13 cellular contexts compared by ENCODE assay signal in the genomic region with DNA sequence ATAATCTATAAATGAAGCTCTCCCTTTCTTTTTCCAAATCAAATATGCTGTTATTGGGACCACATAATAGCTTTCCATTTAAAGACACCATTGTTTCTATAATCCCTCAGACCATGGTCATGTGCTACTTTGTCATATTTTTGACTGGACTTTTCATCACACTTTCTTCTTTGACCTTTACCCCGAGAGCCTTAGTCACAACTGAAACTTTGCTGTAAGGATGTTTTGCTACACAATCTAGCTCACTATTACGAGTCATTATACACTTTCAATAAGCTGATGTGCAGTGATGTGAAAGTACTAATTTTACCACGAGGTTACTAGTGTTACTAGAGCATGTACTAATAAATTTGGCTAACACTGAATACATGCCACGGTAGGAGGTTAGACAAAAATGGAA.
DNase-seq lines count a peak whose midpoint lies in the region; ATAC-seq, FAIRE-seq and TF ChIP-seq lines count a peak whose summit lies in the region.
"Had no signal": no experiment of that assay in that cellular context is flagged by ENCODE, and none has a peak within 500 bp of the region (broad histone marks: within the 10 kb centered on the region; RNA-seq: fewer than 3 reads in every experiment).

No MANE protein-coding gene starts in this region.

- H3K4me3 Mint-ChIP-seq in activated CD8-positive, alpha-beta memory T cell treated with anti-CD3 and anti-CD28 coated beads, Interleukin-2, amount 10 ng/mL, durations not matched to agents 7 days and 5 days = peak overlapping the region; percentile 16
- no peak overlapping the region for H3K4me3 Mint-ChIP-seq in stimulated activated naive B cell treated with anti-CD40 and anti-IgM and Interleukin-4, amounts not matched to agents 10 μg/mL and 1 μg/mL and 100 μg/mL, for 72 hours
- no peak overlapping the region for H3K4me3 Mint-ChIP-seq in osteocyte (ENCODE audit: unreplicated experiment)
- H3K4me3 Mint-ChIP-seq: activated T-helper 1 cell treated with anti-CD3 and anti-CD28 coated beads, Interleukin-12 subunit alpha, Interleukin-12 subunit beta, Interleukin-2, Interleukin-4 antibody, amounts not matched to agents 30 ng/mL and 10 ng/mL and 1 ng/mL, durations not matched to agents 14 hours and 24 hours and 36 hours had no signal

- no peaks in the 10 kb centered on the region for H4K20me1 ChIP-seq in OCI-LY3 (ENCODE audit: insufficient read depth, low read length)
- no peaks in the 10 kb centered on the region for H4K20me1 ChIP-seq in endothelial cell of umbilical vein (replicated peaks; ENCODE audit: control insufficient read depth, extremely low read depth, insufficient read depth, low read length)

- no peak for DNase-seq in activated CD8-positive, alpha-beta memory T cell treated with anti-CD3 and anti-CD28 coated beads, Interleukin-2, amount 10 ng/mL, durations not matched to agents 7 days and 5 days
- no peak for DNase-seq in activated CD8-positive, alpha-beta memory T cell treated with anti-CD3 and anti-CD28 coated beads, Interleukin-2, amount 50 U/mL, for 48 hours
- DNase-seq in endothelial cell of umbilical vein (ENCODE audit: low read depth, low spot score) (peak; percentile 51), osteocyte (ENCODE audit: extremely low spot score, unreplicated experiment) (no peak), NCI-H1436 (lab: John Stamatoyannopoulos, UW) (no peak)
- DNase-seq in stimulated activated naive B cell treated with anti-CD40 and anti-IgM and Interleukin-4, amounts not matched to agents 10 μg/mL and 1 μg/mL and 100 μg/mL, for 72 hours = no peak
- DNase-seq: DND-41, NCI-H524 treated with DMSO at 0.1 percent for 48 hours, upper lobe of right lung had no signal

- H3K36me3 ChIP-seq in OCI-LY3 (replicated peaks; ENCODE audit: low read depth, low read length) (no peaks in the 10 kb centered on the region), endothelial cell of umbilical vein (ENCODE audit: control insufficient read depth in 2 of 2, extremely low read depth in 1 of 2, insufficient read depth in 2 of 2, low read length in 2 of 2) (no peaks in the 10 kb centered on the region)
- H3K36me3 ChIP-seq: cardiac muscle cell, upper lobe of right lung had no signal

- intact Hi-C loops in endothelial cell of umbilical vein (cut with micrococcal nuclease) = no loop called here

- H3K4me3 ChIP-seq in OCI-LY3 (ENCODE audit: low read length) (no peak overlapping the region), endothelial cell of umbilical vein (replicated peaks in 1 of 3; ENCODE audit: insufficient read depth in 1 of 3, low read depth in 1 of 3, low read length in 3 of 3) (no peak overlapping the region)
- H3K4me3 ChIP-seq: cardiac muscle cell, upper lobe of right lung had no signal

- no peak for ATAC-seq in activated CD8-positive, alpha-beta memory T cell treated with anti-CD3 and anti-CD28 coated beads, Interleukin-2, amount 10 ng/mL, durations not matched to agents 7 days and 5 days
- ATAC-seq in stimulated activated naive B cell treated with anti-CD40 and anti-IgM and Interleukin-4, amounts not matched to agents 10 μg/mL and 1 μg/mL and 100 μg/mL, for 72 hours (replicated peaks) = peak; percentile 74 to 84
- no peak for ATAC-seq in HG02970 (IDR thresholded peaks at IDR 0.05; ENCODE audit: low FRiP score, unreplicated experiment)
- ATAC-seq: upper lobe of right lung had no signal

- peaks cover 8% of the 10 kb centered on the region for H3K36me3 Mint-ChIP-seq in activated CD8-positive, alpha-beta memory T cell treated with anti-CD3 and anti-CD28 coated beads, Interleukin-2, amount 10 ng/mL, durations not matched to agents 7 days and 5 days
- peaks cover 5 to 8% of the 10 kb centered on the region in 2 donors for H3K36me3 Mint-ChIP-seq in stimulated activated naive B cell treated with anti-CD40 and anti-IgM and Interleukin-4, amounts not matched to agents 10 μg/mL and 1 μg/mL and 100 μg/mL, for 72 hours
- peaks cover 4% of the 10 kb centered on the region for H3K36me3 Mint-ChIP-seq in osteocyte (ENCODE audit: unreplicated experiment)

- no peaks in the 10 kb centered on the region for H3K9me3 ChIP-seq in OCI-LY3 (ENCODE audit: insufficient read depth, low read length)
- no peaks in the 10 kb centered on the region for H3K9me3 ChIP-seq in endothelial cell of umbilical vein (replicated peaks; ENCODE audit: control insufficient read depth, insufficient read depth, low read length)
- H3K9me3 ChIP-seq: upper lobe of right lung had no signal

- H2AFZ ChIP-seq in OCI-LY3 (ENCODE audit: low read depth, low read length) (0 out of 2 replicates have a peak overlapping the region, but pooled peaks have one; percentile 6), endothelial cell of umbilical vein (ENCODE audit: low read depth, low read length) (no peak overlapping the region)

- dilution Hi-C loops in endothelial cell of umbilical vein (cut with MboI; ENCODE audit: extremely low pct_ligation_motif_present, low sequenced_read_pairs) = no loop called here

- H3K4me1 ChIP-seq in OCI-LY3 (ENCODE audit: low read length) (peaks cover 7% of the 10 kb centered on the region; the same call in 1 of the 2 replicates), endothelial cell of umbilical vein (ENCODE audit: control insufficient read depth, extremely low read depth, insufficient read depth, low read length) (no peaks in the 10 kb centered on the region)
- H3K4me1 ChIP-seq: upper lobe of right lung had no signal

- no peak overlapping the region for H3K27ac Mint-ChIP-seq in activated CD8-positive, alpha-beta memory T cell treated with anti-CD3 and anti-CD28 coated beads, Interleukin-2, amount 10 ng/mL, durations not matched to agents 7 days and 5 days
- no peak overlapping the region for H3K27ac Mint-ChIP-seq in stimulated activated naive B cell treated with anti-CD40 and anti-IgM and Interleukin-4, amounts not matched to agents 10 μg/mL and 1 μg/mL and 100 μg/mL, for 72 hours
- no peak overlapping the region for H3K27ac Mint-ChIP-seq in osteocyte (ENCODE audit: unreplicated experiment)
- H3K27ac Mint-ChIP-seq: activated T-helper 1 cell treated with anti-CD3 and anti-CD28 coated beads, Interleukin-12 subunit alpha, Interleukin-12 subunit beta, Interleukin-2, Interleukin-4 antibody, amounts not matched to agents 30 ng/mL and 10 ng/mL and 1 ng/mL, durations not matched to agents 14 hours and 24 hours and 36 hours had no signal

- H3K4me2 ChIP-seq in OCI-LY3 (ENCODE audit: low read length) (peak overlapping the region; percentile 11; the same call in 1 of the 2 replicates), endothelial cell of umbilical vein (ENCODE audit: insufficient read depth, low read length) (no peak overlapping the region)

- CTCF ChIA-PET in activated CD8-positive, alpha-beta memory T cell treated with anti-CD3 and anti-CD28 coated beads, Interleukin-2, amount 10 ng/mL, durations not matched to agents 7 days and 5 days (lab: Charles Lee) = interaction anchor here (0.6 kb wide), 1 partner anchor 210 kb away, joined by 4 read pairs; no protein-coding TSS in a partner anchor
- CTCF ChIA-PET in endothelial cell of umbilical vein (lab: Charles Lee) = no interaction called here

- FAIRE-seq in endothelial cell of umbilical vein (lab: Jason Lieb, UNC) = peak; percentile 48

- H3K79me2 ChIP-seq in OCI-LY3 (ENCODE audit: low read length) (no peaks in the 10 kb centered on the region), endothelial cell of umbilical vein (ENCODE audit: control insufficient read depth, insufficient read depth, low read length) (no peaks in the 10 kb centered on the region)

- H3K27me3 ChIP-seq in OCI-LY3 (ENCODE audit: low read depth, low read length) (no peaks in the 10 kb centered on the region), endothelial cell of umbilical vein (ENCODE audit: control insufficient read depth in 2 of 2, insufficient read depth in 2 of 2, low read length in 2 of 2) (no peaks in the 10 kb centered on the region)
- H3K27me3 ChIP-seq: cardiac muscle cell, upper lobe of right lung had no signal

- H3K9ac ChIP-seq in OCI-LY3 (ENCODE audit: low read length) (no peak overlapping the region), endothelial cell of umbilical vein (replicated peaks; ENCODE audit: extremely low read depth, insufficient read depth, low read length) (no peak overlapping the region)

- H3K4me1 Mint-ChIP-seq in activated CD8-positive, alpha-beta memory T cell treated with anti-CD3 and anti-CD28 coated beads, Interleukin-2, amount 10 ng/mL, durations not matched to agents 7 days and 5 days = peaks cover 12% of the 10 kb centered on the region
- H3K4me1 Mint-ChIP-seq in stimulated activated naive B cell treated with anti-CD40 and anti-IgM and Interleukin-4, amounts not matched to agents 10 μg/mL and 1 μg/mL and 100 μg/mL, for 72 hours = peaks cover 3 to 7% of the 10 kb centered on the region in 2 donors
- peaks cover 4% of the 10 kb centered on the region for H3K4me1 Mint-ChIP-seq in osteocyte (ENCODE audit: unreplicated experiment)

- TF ChIP-seq CTCF in OCI-LY3 (IDR thresholded peaks at IDR 0.05; ENCODE audit: low read depth, low read length) (no peak), endothelial cell of umbilical vein (IDR thresholded peaks at IDR 0.05; ENCODE audit: extremely low read depth in 1 of 2, insufficient read depth in 1 of 2, low read depth in 1 of 2, low read length in 2 of 2) (no peak), osteocyte (IDR thresholded peaks at IDR 0.05) (no peak)

- BruUV-seq in endothelial cell of umbilical vein (replicated peaks; lab: Mats Ljungman, UMichigan) = no TSS peak

- peaks cover 3% of the 10 kb centered on the region for H3K9me3 Mint-ChIP-seq in activated CD8-positive, alpha-beta memory T cell treated with anti-CD3 and anti-CD28 coated beads, Interleukin-2, amount 10 ng/mL, durations not matched to agents 7 days and 5 days (ENCODE audit: low read depth)
- no peaks in the 10 kb centered on the region for H3K9me3 Mint-ChIP-seq in stimulated activated naive B cell treated with anti-CD40 and anti-IgM and Interleukin-4, amounts not matched to agents 10 μg/mL and 1 μg/mL and 100 μg/mL, for 72 hours
- no peaks in the 10 kb centered on the region for H3K9me3 Mint-ChIP-seq in osteocyte (ENCODE audit: unreplicated experiment)
- H3K9me3 Mint-ChIP-seq: activated T-helper 1 cell treated with anti-CD3 and anti-CD28 coated beads, Interleukin-12 subunit alpha, Interleukin-12 subunit beta, Interleukin-2, Interleukin-4 antibody, amounts not matched to agents 30 ng/mL and 10 ng/mL and 1 ng/mL, durations not matched to agents 14 hours and 24 hours and 36 hours had no signal

- POLR2A ChIA-PET in endothelial cell of umbilical vein (lab: Charles Lee) = no interaction called here

- no peak overlapping the region for H3K27ac ChIP-seq in OCI-LY3 (ENCODE audit: low read length)
- H3K27ac ChIP-seq in endothelial cell of umbilical vein (ENCODE audit: insufficient read depth, low read depth, low read length) = no peak overlapping the region
- H3K27ac ChIP-seq: cardiac muscle cell, upper lobe of right lung had no signal

- no peaks in the 10 kb centered on the region for H3K27me3 Mint-ChIP-seq in activated CD8-positive, alpha-beta memory T cell treated with anti-CD3 and anti-CD28 coated beads, Interleukin-2, amount 10 ng/mL, durations not matched to agents 7 days and 5 days
- H3K27me3 Mint-ChIP-seq in stimulated activated naive B cell treated with anti-CD40 and anti-IgM and Interleukin-4, amounts not matched to agents 10 μg/mL and 1 μg/mL and 100 μg/mL, for 72 hours = no peaks in the 10 kb centered on the region
- H3K27me3 Mint-ChIP-seq in osteocyte (ENCODE audit: unreplicated experiment) = no peaks in the 10 kb centered on the region

- no peak for TF ChIP-seq POLR2A in endothelial cell of umbilical vein (IDR thresholded peaks at IDR 0.05; ENCODE audit: low read depth, low read length)

- H3K9me1 ChIP-seq in endothelial cell of umbilical vein (replicated peaks; ENCODE audit: control insufficient read depth, extremely low read depth, insufficient read depth, low read length) = no peaks in the 10 kb centered on the region

Comparison
In these comparisons a context has a peak if more than half of its experiments do, and no peak if none do; other contexts are left out.
1. ATAC-seq: peak in stimulated activated naive B cell treated with anti-CD40 and anti-IgM and Interleukin-4, amounts not matched to agents 10 μg/mL and 1 μg/mL and 100 μg/mL, for 72 hours (2 of 2); none in activated CD8-positive, alpha-beta memory T cell treated with anti-CD3 and anti-CD28 coated beads, Interleukin-2, amount 10 ng/mL, durations not matched to agents 7 days and 5 days (single experiment) and HG02970 (single experiment).